ENCODE assay signal across 19 cellular contexts in the genomic region with DNA sequence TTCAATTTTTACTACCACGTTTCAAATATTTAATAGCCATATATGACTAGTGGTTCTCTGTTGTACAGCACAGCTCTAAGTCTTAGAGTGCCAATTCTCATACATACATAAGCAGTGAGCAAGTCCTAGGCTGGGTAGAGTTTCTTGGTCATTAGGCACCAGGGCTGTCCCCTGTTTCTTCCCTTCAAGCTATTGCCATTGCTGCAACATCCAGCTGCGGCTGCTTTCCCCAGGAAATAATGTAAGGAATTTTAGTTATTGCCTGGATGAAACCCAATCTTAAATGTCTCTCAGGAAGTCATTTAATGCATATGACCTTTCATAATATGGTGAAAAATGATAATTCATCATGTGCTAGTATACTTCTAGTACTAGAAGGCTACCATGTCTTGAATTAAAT.
DNase-seq lines count a peak whose midpoint lies in the region; ATAC-seq and TF ChIP-seq lines count a peak whose summit lies in the region.
"Had no signal": no experiment of that assay in that cellular context is flagged by ENCODE, and none has a peak within 500 bp of the region (broad histone marks: within the 10 kb centered on the region; RNA-seq: fewer than 3 reads in every experiment).

No MANE protein-coding gene starts in this region.

- TF ChIP-seq POLR2A in heart left ventricle (IDR thresholded peaks at IDR 0.05) (no peak), vagina (IDR thresholded peaks at IDR 0.05) (no peak)

- DNase-seq in DMS53 (lab: John Stamatoyannopoulos, UW) (peak; percentile 2), DMS53 treated with DMSO at 0.1 percent for 48 hours (lab: John Stamatoyannopoulos, UW; ENCODE audit: unreplicated experiment) (no peak), NCI-H460 (ENCODE audit: extremely low read depth, low read depth) (peak; percentile 7), choroid plexus epithelial cell (ENCODE audit: low read depth) (peak; percentile 5), mesendoderm (peak; percentile 10), heart left ventricle (no peak), vagina (ENCODE audit: extremely low spot score in 2 of 2) (no peak), cardiac septum (ENCODE audit: low spot score) (no peak)
- DNase-seq: BE2C; Caco-2; CD4-positive, CD25-positive, alpha-beta regulatory T cell; NCI-H1105; NCI-H2081; NCI-H2171 treated with DMSO at 0.1 percent for 48 hours; NCI-H446; Right ventricle myocardium superior had no signal

- no peak overlapping the region for H2AK5ac ChIP-seq in mesendoderm (ENCODE audit: low read length)

- no peak overlapping the region for H3K9ac ChIP-seq in mesendoderm (ENCODE audit: low read length)

- no peak overlapping the region for H3K27ac ChIP-seq in mesendoderm (ENCODE audit: low read depth, low read length)
- H3K27ac ChIP-seq in heart left ventricle = no peak overlapping the region
- H3K27ac ChIP-seq in vagina = no peak overlapping the region
- H3K27ac ChIP-seq: 22Rv1 had no signal

- WGBS in mesendoderm (ENCODE audit: extremely low coverage, insufficient coverage, low lambda C conversion rate) = no CpG with 5 or more reads among the region's 2 CpGs
- 56 to 79% (median 74%) methylated on average over 2 of the region's 2 CpGs for WGBS in heart left ventricle, 4 donors

- no peak overlapping the region for H4K8ac ChIP-seq in mesendoderm (ENCODE audit: low read depth, low read length)

- intact Hi-C loops in heart left ventricle (cut with DNase I) = no loop called here
- intact Hi-C loops in vagina (cut with DNase I) = no loop called here
- intact Hi-C loops in cardiac septum (cut with DNase I) = no loop called here

- H3K4me2 ChIP-seq in mesendoderm (ENCODE audit: low read length) = no peak overlapping the region

- no peak overlapping the region for H2BK5ac ChIP-seq in mesendoderm (ENCODE audit: low read length)

- H2BK120ac ChIP-seq in mesendoderm (ENCODE audit: low read depth, low read length) = no peak overlapping the region

- H3K4me3 ChIP-seq in choroid plexus epithelial cell (ENCODE audit: low read depth, low read length) (no peak overlapping the region), mesendoderm (ENCODE audit: low read length) (no peak overlapping the region), heart left ventricle (no peak overlapping the region), vagina (no peak overlapping the region)
- H3K4me3 ChIP-seq: HAP-1, K562 had no signal

- no peak for ATAC-seq in heart left ventricle
- ATAC-seq: K562 had no signal

- no peak overlapping the region for H3K18ac ChIP-seq in mesendoderm (ENCODE audit: low read length)

- TF ChIP-seq CTCF in choroid plexus epithelial cell (conservative IDR thresholded peaks at IDR 0.05; ENCODE audit: low read depth, low read length) (no peak), heart left ventricle (IDR thresholded peaks at IDR 0.05) (no peak), vagina (IDR thresholded peaks at IDR 0.05) (no peak)

- no peak overlapping the region for H2BK15ac ChIP-seq in mesendoderm (replicated peaks; ENCODE audit: low read depth)

- no peak overlapping the region for H3K56ac ChIP-seq in mesendoderm (ENCODE audit: low read length)

- H3K27me3 ChIP-seq in mesendoderm (ENCODE audit: insufficient read depth, low read length, poor library complexity) (no peaks in the 10 kb centered on the region), heart left ventricle (no peaks in the 10 kb centered on the region), vagina (no peaks in the 10 kb centered on the region)
- H3K27me3 ChIP-seq: BE2C had no signal

- no peak overlapping the region for H4K5ac ChIP-seq in mesendoderm (ENCODE audit: low read length)

- no peaks in the 10 kb centered on the region for H3K4me1 ChIP-seq in mesendoderm (ENCODE audit: control insufficient read depth, low read depth, low read length)
- H3K4me1 ChIP-seq in heart left ventricle = peaks cover 0 to 17% (median 0%) of the 10 kb centered on the region in 12 donors
- H3K4me1 ChIP-seq in vagina = peaks cover 5% of the 10 kb centered on the region
- H3K4me1 ChIP-seq: BE2C, Caco-2 had no signal

- H3K4ac ChIP-seq in mesendoderm (ENCODE audit: low read depth, low read length) = no peak overlapping the region

- H3K23ac ChIP-seq in mesendoderm (ENCODE audit: low read length) = no peak overlapping the region

- no peaks in the 10 kb centered on the region for H3K79me2 ChIP-seq in mesendoderm (ENCODE audit: control insufficient read depth, insufficient read depth, low read length)

- no peaks in the 10 kb centered on the region for H3K79me1 ChIP-seq in mesendoderm (ENCODE audit: low read length)

- peaks cover 0 to 7% (median 0%) of the 10 kb centered on the region in 12 donors for H3K9me3 ChIP-seq in heart left ventricle
- no peaks in the 10 kb centered on the region for H3K9me3 ChIP-seq in vagina
- H3K9me3 ChIP-seq: BE2C, Caco-2, HAP-1 had no signal

- H3K36me3 ChIP-seq in mesendoderm (ENCODE audit: control insufficient read depth, insufficient read depth, low read length) (no peaks in the 10 kb centered on the region), heart left ventricle (no peaks in the 10 kb centered on the region), vagina (no peaks in the 10 kb centered on the region)
- H3K36me3 ChIP-seq: BE2C, HAP-1 had no signal

Comparison
In these comparisons a context has a peak if more than half of its experiments do, and no peak if none do; other contexts are left out.
1. DNase-seq: peak in DMS53 (single experiment), NCI-H460 (single experiment), choroid plexus epithelial cell (single experiment) and mesendoderm (single experiment); none in DMS53 treated with DMSO at 0.1 percent for 48 hours (single experiment), heart left ventricle (0 of 5), vagina (0 of 2) and cardiac septum (single experiment).